1 cellular context compared by ENCODE assay signal in the genomic region with DNA sequence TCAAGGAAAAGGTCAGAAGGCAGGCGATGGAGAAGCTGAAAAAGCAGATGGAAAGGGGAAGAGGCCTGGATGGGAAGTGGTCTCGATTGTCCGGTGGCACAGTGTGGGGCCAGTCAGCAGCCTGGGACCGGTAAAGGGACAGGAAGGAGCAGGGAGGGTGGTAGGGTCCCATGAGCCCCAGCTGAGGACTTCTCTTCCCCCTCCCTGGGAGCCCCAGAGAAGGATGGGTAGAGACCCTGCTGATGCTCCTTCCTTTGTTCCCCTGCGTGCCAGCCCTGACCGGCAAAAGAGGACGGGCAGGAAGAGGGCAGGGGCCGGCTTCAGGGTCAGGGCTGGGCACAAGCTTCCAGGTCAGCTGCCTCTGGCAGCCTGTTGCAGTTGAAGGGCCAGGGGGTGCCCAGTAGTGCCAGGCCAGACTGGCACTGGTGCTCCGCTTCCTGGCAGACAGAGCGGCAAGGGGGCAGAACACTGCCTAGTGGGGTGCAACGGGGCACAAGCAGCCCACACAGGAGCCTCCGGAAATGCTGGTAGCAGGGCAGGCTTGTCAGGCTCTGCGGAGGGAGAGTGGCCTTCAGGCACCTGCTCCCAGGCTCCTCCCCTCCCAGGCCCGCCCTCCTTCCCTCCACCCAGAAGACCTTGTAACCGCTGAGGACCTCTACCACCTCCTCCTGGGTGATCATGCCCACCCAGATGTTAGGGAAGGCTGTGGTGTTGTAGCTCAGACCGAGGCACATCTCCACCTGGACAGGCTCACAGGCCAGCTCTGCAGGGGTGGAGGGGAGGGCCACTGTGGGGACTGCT.
TF ChIP-seq lines count a peak whose summit lies in the region.

No MANE protein-coding gene starts in this region.

TF ChIP-seq in SK-N-SH, 30 proteins besides CTCF, POLR2A, EP300 and RAD21 (continued from another document):
- no peak for TF ChIP-seq JUND (IDR thresholded peaks at IDR 0.05)
- no peak for TF ChIP-seq EZH2phosphoT487 (IDR thresholded peaks at IDR 0.05; ENCODE audit: borderline replicate concordance, low read depth)
- TF ChIP-seq, protein P1, sequence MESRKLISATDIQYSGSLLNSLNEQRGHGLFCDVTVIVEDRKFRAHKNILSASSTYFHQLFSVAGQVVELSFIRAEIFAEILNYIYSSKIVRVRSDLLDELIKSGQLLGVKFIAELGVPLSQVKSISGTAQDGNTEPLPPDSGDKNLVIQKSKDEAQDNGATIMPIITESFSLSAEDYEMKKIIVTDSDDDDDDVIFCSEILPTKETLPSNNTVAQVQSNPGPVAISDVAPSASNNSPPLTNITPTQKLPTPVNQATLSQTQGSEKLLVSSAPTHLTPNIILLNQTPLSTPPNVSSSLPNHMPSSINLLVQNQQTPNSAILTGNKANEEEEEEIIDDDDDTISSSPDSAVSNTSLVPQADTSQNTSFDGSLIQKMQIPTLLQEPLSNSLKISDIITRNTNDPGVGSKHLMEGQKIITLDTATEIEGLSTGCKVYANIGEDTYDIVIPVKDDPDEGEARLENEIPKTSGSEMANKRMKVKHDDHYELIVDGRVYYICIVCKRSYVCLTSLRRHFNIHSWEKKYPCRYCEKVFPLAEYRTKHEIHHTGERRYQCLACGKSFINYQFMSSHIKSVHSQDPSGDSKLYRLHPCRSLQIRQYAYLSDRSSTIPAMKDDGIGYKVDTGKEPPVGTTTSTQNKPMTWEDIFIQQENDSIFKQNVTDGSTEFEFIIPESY (IDR thresholded peaks at IDR 0.05; ENCODE audit: borderline replicate concordance, low read depth), result no peak
- TF ChIP-seq, protein P2, sequence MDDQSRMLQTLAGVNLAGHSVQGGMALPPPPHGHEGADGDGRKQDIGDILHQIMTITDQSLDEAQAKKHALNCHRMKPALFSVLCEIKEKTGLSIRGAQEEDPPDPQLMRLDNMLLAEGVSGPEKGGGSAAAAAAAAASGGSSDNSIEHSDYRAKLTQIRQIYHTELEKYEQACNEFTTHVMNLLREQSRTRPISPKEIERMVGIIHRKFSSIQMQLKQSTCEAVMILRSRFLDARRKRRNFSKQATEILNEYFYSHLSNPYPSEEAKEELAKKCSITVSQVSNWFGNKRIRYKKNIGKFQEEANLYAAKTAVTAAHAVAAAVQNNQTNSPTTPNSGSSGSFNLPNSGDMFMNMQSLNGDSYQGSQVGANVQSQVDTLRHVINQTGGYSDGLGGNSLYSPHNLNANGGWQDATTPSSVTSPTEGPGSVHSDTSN (IDR thresholded peaks at IDR 0.05), result no peak
- TF ChIP-seq, protein P3, sequence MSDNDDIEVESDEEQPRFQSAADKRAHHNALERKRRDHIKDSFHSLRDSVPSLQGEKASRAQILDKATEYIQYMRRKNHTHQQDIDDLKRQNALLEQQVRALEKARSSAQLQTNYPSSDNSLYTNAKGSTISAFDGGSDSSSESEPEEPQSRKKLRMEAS (IDR thresholded peaks at IDR 0.05; ENCODE audit: low read depth), result no peak
- TF ChIP-seq RFX5 (IDR thresholded peaks at IDR 0.05; ENCODE audit: low read length), result no peak
- no peak for TF ChIP-seq GATA2 (CRISPR knock-in tag; IDR thresholded peaks at IDR 0.05)
- TF ChIP-seq RXRA (IDR thresholded peaks at IDR 0.05; ENCODE audit: borderline replicate concordance, low read depth), result no peak
- no peak for TF ChIP-seq POLR2AphosphoS5 (IDR thresholded peaks at IDR 0.05; ENCODE audit: low read depth, low read length)
- TF ChIP-seq FOSL2 (IDR thresholded peaks at IDR 0.05; ENCODE audit: borderline replicate concordance, low read depth), result no peak
- no peak for TF ChIP-seq NFIC (IDR thresholded peaks at IDR 0.05; ENCODE audit: borderline replicate concordance)
